8 cellular contexts compared by ENCODE assay signal in genomic region chr16:29227756-29228663, GRCh38.
A peak's percentile ranks its signal among the peaks of the same experiment; 100 is the strongest.
DNase-seq lines count a peak whose midpoint lies in the region; TF ChIP-seq lines count a peak whose summit lies in the region.
"Not testable (repeated sequence)": the region's sequence is repeated elsewhere in the genome, so short reads cannot be mapped to it uniquely, and the experiment has no call there.

No MANE protein-coding gene starts in this region.

- H3K4me1 Mint-ChIP-seq in CD4-positive, alpha-beta memory T cell, result peaks cover 7 to 21% (median 16%) of the 10 kb centered on the region in 4 donors
- H3K4me1 Mint-ChIP-seq in HFFc6 (ENCODE audit: low read depth), result not testable (repeated sequence)

- H3K36me3 ChIP-seq in CD4-positive, alpha-beta memory T cell (ENCODE audit: insufficient read depth, low read length), result not testable (repeated sequence)

- H3K4me3 ChIP-seq in CD4-positive, alpha-beta memory T cell (ENCODE audit: low read length in 2 of 2); fibroblast of mammary gland (ENCODE audit: control insufficient read depth, low read depth, low read length): not testable (repeated sequence)

- not testable (repeated sequence) for H3K27ac ChIP-seq in CD4-positive, alpha-beta memory T cell (ENCODE audit: low read depth, low read length)

- not testable (repeated sequence) for H3K9me3 ChIP-seq in CD4-positive, alpha-beta memory T cell (ENCODE audit: control insufficient read depth in 1 of 2, low read length in 2 of 2)

- peak in 4 of 5 donors; percentile 26 to 50 (median 38) for DNase-seq in CD4-positive, alpha-beta memory T cell
- DNase-seq in HFFc6 (peak; percentile 43), NCI-H2029 (lab: John Stamatoyannopoulos, UW) (peak; percentile 4), SW480 (ENCODE audit: low spot score) (peak; percentile 30), fibroblast of mammary gland (ENCODE audit: low read depth) (peak; percentile 57), myocyte (ENCODE audit: low read depth) (peak; percentile 37)
- peak; percentile 23 for DNase-seq in activated T-helper 9 cell treated with anti-CD3 and anti-CD28 coated beads, Interleukin-2, amount 50 U/mL, for 16 hours (ENCODE audit: low read depth)
- peak; percentile 7 to 21 for DNase-seq in stimulated activated CD8-positive, alpha-beta memory T cell treated with anti-CD3 and anti-CD28 coated beads, Interleukin-2, amount 100 ng/mL, for 1 hour (ENCODE audit: low read depth in 2 of 2)

- peak overlapping the region in 2 of 7 donors; percentile 25 to 66 for H3K27ac Mint-ChIP-seq in CD4-positive, alpha-beta memory T cell
- not testable (repeated sequence) for H3K27ac Mint-ChIP-seq in HFFc6

- H3K4me3 Mint-ChIP-seq in CD4-positive, alpha-beta memory T cell; HFFc6: not testable (repeated sequence)

- CTCF ChIA-PET in CD4-positive, alpha-beta memory T cell (lab: Charles Lee; ENCODE audit: partially characterized antibody), result not testable (repeated sequence)

- TF ChIP-seq CTCF in HFFc6 (IDR thresholded peaks at IDR 0.05) (peak; percentile 63), fibroblast of mammary gland (conservative IDR thresholded peaks at IDR 0.05; ENCODE audit: control insufficient read depth, insufficient read depth, low read depth, low read length) (peak; percentile 39)

- POLR2A ChIA-PET in CD4-positive, alpha-beta memory T cell (lab: Charles Lee; ENCODE audit: partially characterized antibody), result not testable (repeated sequence)

- not testable (repeated sequence) for H3K9me3 Mint-ChIP-seq in CD4-positive, alpha-beta memory T cell; HFFc6

- intact Hi-C loops in CD4-positive, alpha-beta memory T cell (cut with micrococcal nuclease), result not testable (repeated sequence)

- not testable (repeated sequence) for H3K36me3 Mint-ChIP-seq in CD4-positive, alpha-beta memory T cell; HFFc6 (ENCODE audit: low read depth)

- H3K27me3 ChIP-seq in CD4-positive, alpha-beta memory T cell (ENCODE audit: insufficient read depth, low read length), result not testable (repeated sequence)

- not testable (repeated sequence) for H3K27me3 Mint-ChIP-seq in CD4-positive, alpha-beta memory T cell; HFFc6 (ENCODE audit: insufficient read depth)

- not testable (repeated sequence) for H3K4me1 ChIP-seq in CD4-positive, alpha-beta memory T cell (ENCODE audit: insufficient read depth, low read length)

Comparison
In these comparisons a context has a peak if more than half of its experiments do, and no peak if none do; other contexts are left out.
1. DNase-seq: peak in every context shown above with its lines; median percentile 57 in fibroblast of mammary gland; 43 in HFFc6; 38 in CD4-positive, alpha-beta memory T cell; 37 in myocyte; 30 in SW480; 23 in activated T-helper 9 cell treated with anti-CD3 and anti-CD28 coated beads, Interleukin-2, amount 50 U/mL, for 16 hours; 14 in stimulated activated CD8-positive, alpha-beta memory T cell treated with anti-CD3 and anti-CD28 coated beads, Interleukin-2, amount 100 ng/mL, for 1 hour; 4 in NCI-H2029.